Comparison of ENCODE assay signal across 23 cellular contexts in genomic region chr22:43967069-43967468, GRCh38. TPM values are rescaled to one million over a fixed set of nuclear protein-coding genes. Genes with fewer than 3 reads are reported as not detected.
A peak's percentile ranks its signal among the peaks of the same experiment; 100 is the strongest.
DNase-seq lines count a peak whose midpoint lies in the region; ATAC-seq and TF ChIP-seq lines count a peak whose summit lies in the region.
"Had no signal": no experiment of that assay in that cellular context is flagged by ENCODE, and none has a peak within 500 bp of the region (broad histone marks: within the 10 kb centered on the region; RNA-seq: fewer than 3 reads in every experiment).

No MANE protein-coding gene starts in this region.

- H3K9me3 Mint-ChIP-seq in CD8-positive, alpha-beta T cell: no peaks in the 10 kb centered on the region

- no peaks in the 10 kb centered on the region for H3K27me3 Mint-ChIP-seq in CD8-positive, alpha-beta T cell (ENCODE audit: low read depth)

- no peak overlapping the region for H3K4me3 Mint-ChIP-seq in CD8-positive, alpha-beta T cell

- no peaks in the 10 kb centered on the region for H3K4me1 ChIP-seq in GM23248 (ENCODE audit: insufficient read depth)
- H3K4me1 ChIP-seq in CD8-positive, alpha-beta T cell (ENCODE audit: insufficient read depth, low read length): no peaks in the 10 kb centered on the region
- H3K4me1 ChIP-seq in prostate gland (replicated peaks): no peaks in the 10 kb centered on the region

- no peak overlapping the region for H3K4me2 ChIP-seq in GM23248 (ENCODE audit: unreplicated experiment)

- CTCF ChIA-PET in CD8-positive, alpha-beta T cell (lab: Charles Lee): interaction anchor here (1.3 to 1.4 kb wide), 2 partner anchors 26 to 114 kb away, joined by 3 to 8 read pairs; no protein-coding TSS in a partner anchor

- no peaks in the 10 kb centered on the region for H3K9me3 ChIP-seq in GM23248 (ENCODE audit: low read depth)
- no peaks in the 10 kb centered on the region for H3K9me3 ChIP-seq in CD8-positive, alpha-beta T cell (ENCODE audit: low read length)
- H3K9me3 ChIP-seq in prostate gland: no peaks in the 10 kb centered on the region

- peaks cover 85% of the 10 kb centered on the region for H3K36me3 Mint-ChIP-seq in CD8-positive, alpha-beta T cell

- ATAC-seq in CD8-positive, alpha-beta T cell: no peak
- ATAC-seq in HG02610 (IDR thresholded peaks at IDR 0.05; ENCODE audit: unreplicated experiment): no peak
- ATAC-seq: HCT116, Panc1 had no signal

- POLR2A ChIA-PET in CD8-positive, alpha-beta T cell (lab: Charles Lee): no interaction called here

- H3K27ac Mint-ChIP-seq in CD8-positive, alpha-beta T cell: no peak overlapping the region

- no peak overlapping the region for H3K27ac ChIP-seq in GM23248
- H3K27ac ChIP-seq in CD8-positive, alpha-beta T cell (ENCODE audit: low read depth, low read length): no peak overlapping the region
- no peak overlapping the region for H3K27ac ChIP-seq in prostate gland
- H3K27ac ChIP-seq: SK-N-MC had no signal

- no peaks in the 10 kb centered on the region for H4K20me1 ChIP-seq in GM23248 (ENCODE audit: insufficient read depth)

- no peaks in the 10 kb centered on the region for H3K9me2 ChIP-seq in GM23248 (ENCODE audit: insufficient read depth)

- no peak for TF ChIP-seq CTCF in CD8-positive, alpha-beta T cell (IDR thresholded peaks at IDR 0.05)
- TF ChIP-seq CTCF in prostate gland (IDR thresholded peaks at IDR 0.05): no peak

- no peak overlapping the region for H2AFZ ChIP-seq in GM23248

- H3F3A ChIP-seq in GM23248 (ENCODE audit: insufficient read depth): no peaks in the 10 kb centered on the region

- TF ChIP-seq POLR2A in erythroblast (IDR thresholded peaks at IDR 0.05; ENCODE audit: low read length) (no peak), prostate gland (IDR thresholded peaks at IDR 0.05) (no peak)

- DNase-seq in GM23248 (peak; percentile 26), amniotic epithelial cell (ENCODE audit: low read depth) (peak; percentile 7), erythroblast (lab: John Stamatoyannopoulos, UW) (peak; percentile 20 to 61), prostate gland (ENCODE audit: low spot score) (no peak), SIG-M5 treated with dmso at 0.1 percent for 504 hours (lab: John Stamatoyannopoulos, UW; ENCODE audit: unreplicated experiment) (no peak)
- no peak for DNase-seq in CD8-positive, alpha-beta T cell
- DNase-seq: DMS53, GOT3, Karpas-422, NCI-H1092 treated with DMSO at 0.1 percent for 48 hours, NCI-H1436, NCI-H187, NCI-H2081 treated with DMSO at 0.1 percent for 48 hours, NCI-H2171, NCI-H226, NCI-H510A, NCI-H69, SHP77 treated with DMSO at 0.1 percent for 48 hours had no signal

- peaks cover 3% of the 10 kb centered on the region for H3K4me1 Mint-ChIP-seq in CD8-positive, alpha-beta T cell (ENCODE audit: low read depth)

- in situ Hi-C loops in GM23248 (cut with MboI): no loop called here

- H3K79me2 ChIP-seq in GM23248 (ENCODE audit: insufficient read depth): peaks cover 34% of the 10 kb centered on the region

- H3K27me3 ChIP-seq in GM23248 (replicated peaks; ENCODE audit: insufficient read depth): no peaks in the 10 kb centered on the region
- no peaks in the 10 kb centered on the region for H3K27me3 ChIP-seq in CD8-positive, alpha-beta T cell (ENCODE audit: insufficient read depth, low read length)
- no peaks in the 10 kb centered on the region for H3K27me3 ChIP-seq in prostate gland (replicated peaks; ENCODE audit: insufficient read depth)

- H3K4me3 ChIP-seq in GM23248 (no peak overlapping the region), prostate gland (no peak overlapping the region)
- H3K4me3 ChIP-seq in CD8-positive, alpha-beta T cell (ENCODE audit: low read depth, low read length): no peak overlapping the region
- H3K4me3 ChIP-seq: SK-N-MC had no signal

- intact Hi-C loops in CD8-positive, alpha-beta T cell (cut with DNase I, micrococcal nuclease): no loop called here
- intact Hi-C loops in prostate gland (cut with DNase I): no loop called here

- H3K36me3 ChIP-seq in GM23248 (ENCODE audit: low read depth) (peaks cover 33% of the 10 kb centered on the region), prostate gland (no peaks in the 10 kb centered on the region)
- peaks cover 56% of the 10 kb centered on the region for H3K36me3 ChIP-seq in CD8-positive, alpha-beta T cell (ENCODE audit: insufficient read depth, low read length)

- WGBS in GM23248 (ENCODE audit: low coverage in 1 of 2, low lambda C conversion rate in 2 of 2, missing lambda C conversion rate in 2 of 2), 2 experiments: 91 to 96% methylated on average over 7 of the region's 7 CpGs
- 94% methylated on average over 7 of the region's 7 CpGs for WGBS in prostate gland

- H3K9ac ChIP-seq in GM23248: no peak overlapping the region

RNA-seq across cellular contexts. Expression of gene SAMM50, which starts 11.8 kb away (rescaled TPM):
- 37.8 and 48.3 TPM in 2 replicates for total RNA-seq in GM23248 (2014; rRNA removed; shearing (Covaris generic))
- 73.7 and 73.8 TPM in 2 replicates for polyA plus RNA-seq in GM23248 (2016; fragmentation: Nextera tagmentation; extraction: Ambion mirVana)
- total RNA-seq in CD8-positive, alpha-beta T cell: 10 to 100 TPM; 20.7 to 24.9 TPM
- total RNA-seq in prostate gland: 10 to 100 TPM; 32.3 to 43.2 TPM

RNA-seq across cellular contexts. Expression of gene PNPLA3, which starts 43.5 kb away (rescaled TPM):
- total RNA-seq in GM23248 (2014; rRNA removed; shearing (Covaris generic)): 0.13 and 0.54 TPM in 2 replicates
- 1.2 and 1.4 TPM in 2 replicates for polyA plus RNA-seq in GM23248 (2016; fragmentation: Nextera tagmentation; extraction: Ambion mirVana)
- not detected for total RNA-seq in CD8-positive, alpha-beta T cell
- under 1 TPM; 0.14 to 0.28 TPM for total RNA-seq in prostate gland
- total RNA-seq: OCI-LY7 had no signal

RNA-seq across cellular contexts. Expression of gene PARVB, which starts 57.0 kb away (rescaled TPM):
- total RNA-seq in GM23248 (2014; rRNA removed; shearing (Covaris generic)): 141 and 143 TPM in 2 replicates
- polyA plus RNA-seq in GM23248 (2016; fragmentation: Nextera tagmentation; extraction: Ambion mirVana): 52.6 and 53.2 TPM in 2 replicates
- 1 to 10 TPM; 4.1 to 4.9 TPM for total RNA-seq in CD8-positive, alpha-beta T cell
- total RNA-seq in prostate gland: 10 to 100 TPM; 11.7 to 28.4 TPM

Comparison
In these comparisons a context has a peak if more than half of its experiments do, and no peak if none do; other contexts are left out.
1. DNase-seq: peak in GM23248 (single experiment), amniotic epithelial cell (single experiment) and erythroblast (2 of 2); none in CD8-positive, alpha-beta T cell (0 of 7), prostate gland (single experiment) and SIG-M5 treated with dmso at 0.1 percent for 504 hours (single experiment).